1 cellular context compared by ENCODE assay signal in genomic region chr17:50909765-50910661, GRCh38.
A peak's percentile ranks its signal among the peaks of the same experiment; 100 is the strongest.
TF ChIP-seq lines count a peak whose summit lies in the region.

No MANE protein-coding gene starts in this region.

TF ChIP-seq in HepG2, 621 proteins besides CTCF, POLR2A, EP300 and RAD21 (continued from another document and continues in another):
- 0 out of 2 replicates have a peak, but pooled peaks have one; percentile 56 for TF ChIP-seq ZNF318 (CRISPR knock-in tag; IDR thresholded peaks at IDR 0.05)
- TF ChIP-seq IKZF1 (IDR thresholded peaks at IDR 0.05): no peak
- TF ChIP-seq SNAI1 (CRISPR knock-in tag; IDR thresholded peaks at IDR 0.05; ENCODE audit: borderline replicate concordance): 0 out of 2 replicates have a peak, but pooled peaks have one; percentile 61
- TF ChIP-seq ZFYVE20 (CRISPR knock-in tag; IDR thresholded peaks at IDR 0.05; ENCODE audit: borderline replicate concordance, low read depth): no peak
- no peak for TF ChIP-seq CAMTA2 (CRISPR knock-in tag; IDR thresholded peaks at IDR 0.05; ENCODE audit: borderline replicate concordance)
- TF ChIP-seq ATF1 (CRISPR knock-in tag; IDR thresholded peaks at IDR 0.05): no peak
- TF ChIP-seq NR2F1 (CRISPR knock-in tag; IDR thresholded peaks at IDR 0.05): peak in 1 of 2 experiments; percentile 61; a peak in 2 of 4 replicates
- TF ChIP-seq KDM1A (CRISPR knock-in tag; IDR thresholded peaks at IDR 0.05): peak; percentile 66; the same call in 1 of the 2 replicates
- TF ChIP-seq ZNF18 (CRISPR knock-in tag; IDR thresholded peaks at IDR 0.05; ENCODE audit: insufficient replicate concordance): peak; percentile 63
- no peak for TF ChIP-seq SIN3A (IDR thresholded peaks at IDR 0.05; ENCODE audit: borderline replicate concordance, low read depth, low read length)
- TF ChIP-seq NR0B2 (CRISPR knock-in tag; IDR thresholded peaks at IDR 0.05): no peak
- no peak for TF ChIP-seq SRSF1 (optimal IDR thresholded peaks at IDR 0.05; ENCODE audit: low read depth, low read length)
- TF ChIP-seq IRF1 (CRISPR knock-in tag; IDR thresholded peaks at IDR 0.05; ENCODE audit: low read depth): peak; percentile 86; the same call in 1 of the 2 replicates
- TF ChIP-seq MLXIP (CRISPR knock-in tag; IDR thresholded peaks at IDR 0.05; ENCODE audit: borderline replicate concordance): peak; percentile 91; the same call in 1 of the 2 replicates
- no peak for TF ChIP-seq NFRKB (IDR thresholded peaks at IDR 0.05)
- no peak for TF ChIP-seq CCDC6 (CRISPR knock-in tag; IDR thresholded peaks at IDR 0.05)
- TF ChIP-seq AKAP8 (CRISPR knock-in tag; IDR thresholded peaks at IDR 0.05): no peak
- 0 out of 2 replicates have a peak, but pooled peaks have one; percentile 56 for TF ChIP-seq NKX3-1 (CRISPR knock-in tag; IDR thresholded peaks at IDR 0.05)
- TF ChIP-seq SNAPC5 (CRISPR knock-in tag; IDR thresholded peaks at IDR 0.05; ENCODE audit: borderline replicate concordance): no peak
- peak; percentile 84; the same call in 1 of the 2 replicates for TF ChIP-seq BRCA1 (CRISPR knock-in tag; IDR thresholded peaks at IDR 0.05)
- TF ChIP-seq ZFP37 (CRISPR knock-in tag; IDR thresholded peaks at IDR 0.05; ENCODE audit: borderline replicate concordance): no peak
- no peak for TF ChIP-seq ZNF652 (CRISPR knock-in tag; IDR thresholded peaks at IDR 0.05; ENCODE audit: borderline replicate concordance, low read depth)
- peak; percentile 93 for TF ChIP-seq THRA (CRISPR knock-in tag; IDR thresholded peaks at IDR 0.05; ENCODE audit: borderline replicate concordance)
- no peak for TF ChIP-seq ZBTB40 (IDR thresholded peaks at IDR 0.05)
- peak; percentile 59; the same call in 1 of the 2 replicates for TF ChIP-seq ZBTB40 (CRISPR knock-in tag; IDR thresholded peaks at IDR 0.05)
